In the genomic region with DNA sequence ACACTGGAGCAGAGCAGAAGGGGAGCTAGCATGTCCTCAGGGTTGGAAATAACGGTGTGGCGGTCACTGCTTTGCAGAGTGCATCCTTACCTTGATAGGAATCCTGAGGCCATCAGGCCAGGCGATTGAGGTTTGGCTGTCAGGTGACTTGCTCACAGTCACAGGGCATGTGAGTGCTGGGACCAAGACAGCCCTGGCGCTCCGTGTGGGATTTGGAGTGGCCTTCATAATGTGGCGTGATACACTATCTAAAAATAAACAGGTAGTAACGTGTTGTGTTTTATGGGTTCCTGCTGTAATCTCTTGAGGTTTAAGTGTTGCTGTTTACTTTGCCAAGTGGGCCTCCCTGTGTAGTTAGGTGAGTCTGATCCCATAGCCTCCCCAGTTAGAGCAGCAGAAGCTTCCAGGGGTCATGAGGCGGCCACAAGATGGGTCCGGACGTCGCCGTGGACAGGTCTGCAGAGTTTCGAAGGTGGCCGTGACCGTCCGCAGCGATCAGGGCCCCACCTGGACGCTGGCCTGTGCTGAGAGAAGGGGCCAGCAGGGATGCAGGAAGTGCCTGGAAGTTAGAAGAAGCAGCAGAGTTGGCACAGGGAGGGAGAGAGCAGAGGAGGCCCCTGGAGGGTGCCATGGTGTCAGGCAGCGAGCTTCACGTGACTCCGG, we compare ENCODE assay signal across 18 cellular contexts. TPM values are rescaled to one million over a fixed set of nuclear protein-coding genes. Genes with fewer than 3 reads are reported as not detected.
A peak's percentile ranks its signal among the peaks of the same experiment; 100 is the strongest.
DNase-seq lines count a peak whose midpoint lies in the region; ATAC-seq and TF ChIP-seq lines count a peak whose summit lies in the region.
"Had no signal": no experiment of that assay in that cellular context is flagged by ENCODE, and none has a peak within 500 bp of the region (broad histone marks: within the 10 kb centered on the region; RNA-seq: fewer than 3 reads in every experiment).

No MANE protein-coding gene starts in this region.

- H3K9me3 ChIP-seq in T-helper 17 cell (ENCODE audit: control insufficient read depth, low read length, poor library complexity, severe bottlenecking): no peaks in the 10 kb centered on the region
- H3K9me3 ChIP-seq in left ventricle myocardium inferior (replicated peaks): no peaks in the 10 kb centered on the region
- no peaks in the 10 kb centered on the region for H3K9me3 ChIP-seq in Peyer's patch
- H3K9me3 ChIP-seq: esophagus muscularis mucosa had no signal

- H3K4me1 Mint-ChIP-seq in T-helper 17 cell: peaks cover 6% of the 10 kb centered on the region
- peaks cover 29% of the 10 kb centered on the region for H3K4me1 Mint-ChIP-seq in progenitor cell of endocrine pancreas (ENCODE audit: low read depth)
- H3K4me1 Mint-ChIP-seq in activated T-helper 2 cell treated with anti-CD3 and anti-CD28 coated beads, Interferon-gamma antibody, Interleukin-2, Interleukin-4, amounts not matched to agents 10 μg/mL and 5 μg/mL and 100 μg/mL, durations not matched to agents 14 hours and 24 hours and 36 hours (ENCODE audit: low read depth): no peaks in the 10 kb centered on the region
- peaks cover 0 to 2% of the 10 kb centered on the region in 2 donors for H3K4me1 Mint-ChIP-seq in stimulated activated naive B cell treated with anti-CD40 and anti-IgM and Interleukin-4, amounts not matched to agents 10 μg/mL and 1 μg/mL and 100 μg/mL, for 72 hours

- DNase-seq in DMS79 (lab: John Stamatoyannopoulos, UW) (peak; percentile 53), T-helper 17 cell (no peak), left ventricle myocardium inferior (peak; percentile 37), progenitor cell of endocrine pancreas (ENCODE audit: low spot score, unreplicated experiment) (no peak), Peyer's patch (no peak)
- DNase-seq in activated T-helper 2 cell treated with anti-CD3 and anti-CD28 coated beads, Interferon-gamma antibody, Interleukin-2, Interleukin-4, amounts not matched to agents 10 μg/mL and 5 μg/mL and 100 μg/mL, durations not matched to agents 14 hours and 24 hours and 36 hours (ENCODE audit: low spot score): no peak
- no peak for DNase-seq in stimulated activated naive B cell treated with anti-CD40 and anti-IgM and Interleukin-4, amounts not matched to agents 10 μg/mL and 1 μg/mL and 100 μg/mL, for 72 hours
- DNase-seq: activated CD4-positive, alpha-beta T cell treated with anti-CD3 and anti-CD28 coated beads, Interleukin-2, amount 50 U/mL, for 4 hours; activated naive CD4-positive, alpha-beta T cell treated with Interleukin-2 at 50 U/mL for 16 hours; HCEC 1CT; midbrain; NCI-H526; stimulated activated CD4-positive, alpha-beta T cell treated with anti-CD3 and anti-CD28 coated beads, Interleukin-4, amount 100 ng/mL, for 4 hours; stimulated activated naive CD4-positive, alpha-beta T cell had no signal

- H3K4me1 ChIP-seq in left ventricle myocardium inferior (peaks cover 48% of the 10 kb centered on the region), Peyer's patch (peaks cover 0 to 6% (median 0%) of the 10 kb centered on the region in 4 donors)

- TF ChIP-seq CTCF in left ventricle myocardium inferior (IDR thresholded peaks at IDR 0.05; ENCODE audit: borderline replicate concordance): no peak
- no peak for TF ChIP-seq CTCF in progenitor cell of endocrine pancreas (IDR thresholded peaks at IDR 0.05; ENCODE audit: unreplicated experiment)
- TF ChIP-seq CTCF in Peyer's patch (IDR thresholded peaks at IDR 0.05): no peak

- H3K27ac Mint-ChIP-seq in T-helper 17 cell (peak overlapping the region; percentile 54), progenitor cell of endocrine pancreas (peak overlapping the region; percentile 49)
- no peak overlapping the region for H3K27ac Mint-ChIP-seq in activated T-helper 2 cell treated with anti-CD3 and anti-CD28 coated beads, Interferon-gamma antibody, Interleukin-2, Interleukin-4, amounts not matched to agents 10 μg/mL and 5 μg/mL and 100 μg/mL, durations not matched to agents 14 hours and 24 hours and 36 hours
- no peak overlapping the region for H3K27ac Mint-ChIP-seq in stimulated activated naive B cell treated with anti-CD40 and anti-IgM and Interleukin-4, amounts not matched to agents 10 μg/mL and 1 μg/mL and 100 μg/mL, for 72 hours

- H3K36me3 ChIP-seq in left ventricle myocardium inferior (peaks cover 31% of the 10 kb centered on the region), Peyer's patch (peaks cover 0 to 17% (median 0%) of the 10 kb centered on the region in 3 donors)

- intact Hi-C loops in left ventricle myocardium inferior (cut with micrococcal nuclease): no loop called here
- intact Hi-C loops in activated T-helper 2 cell treated with anti-CD3 and anti-CD28 coated beads, Interferon-gamma antibody, Interleukin-2, Interleukin-4, amounts not matched to agents 10 μg/mL and 5 μg/mL and 100 μg/mL, durations not matched to agents 14 hours and 24 hours and 36 hours (cut with micrococcal nuclease): no loop called here

- H3K27ac ChIP-seq in left ventricle myocardium inferior (replicated peaks) (peak overlapping the region; percentile 84), Peyer's patch (no peak overlapping the region)

- H3K27me3 Mint-ChIP-seq in T-helper 17 cell (no peaks in the 10 kb centered on the region), progenitor cell of endocrine pancreas (no peaks in the 10 kb centered on the region)
- no peaks in the 10 kb centered on the region for H3K27me3 Mint-ChIP-seq in activated T-helper 2 cell treated with anti-CD3 and anti-CD28 coated beads, Interferon-gamma antibody, Interleukin-2, Interleukin-4, amounts not matched to agents 10 μg/mL and 5 μg/mL and 100 μg/mL, durations not matched to agents 14 hours and 24 hours and 36 hours (ENCODE audit: low read depth)
- no peaks in the 10 kb centered on the region for H3K27me3 Mint-ChIP-seq in stimulated activated naive B cell treated with anti-CD40 and anti-IgM and Interleukin-4, amounts not matched to agents 10 μg/mL and 1 μg/mL and 100 μg/mL, for 72 hours
- H3K27me3 Mint-ChIP-seq: central memory CD8-positive, alpha-beta T cell had no signal

- H3K4me3 Mint-ChIP-seq in T-helper 17 cell (no peak overlapping the region), progenitor cell of endocrine pancreas (ENCODE audit: low read depth) (no peak overlapping the region)
- no peak overlapping the region for H3K4me3 Mint-ChIP-seq in activated T-helper 2 cell treated with anti-CD3 and anti-CD28 coated beads, Interferon-gamma antibody, Interleukin-2, Interleukin-4, amounts not matched to agents 10 μg/mL and 5 μg/mL and 100 μg/mL, durations not matched to agents 14 hours and 24 hours and 36 hours (ENCODE audit: low read depth)
- H3K4me3 Mint-ChIP-seq in stimulated activated naive B cell treated with anti-CD40 and anti-IgM and Interleukin-4, amounts not matched to agents 10 μg/mL and 1 μg/mL and 100 μg/mL, for 72 hours: no peak overlapping the region
- H3K4me3 Mint-ChIP-seq: central memory CD8-positive, alpha-beta T cell had no signal

- peaks cover 4% of the 10 kb centered on the region for H3K9me3 Mint-ChIP-seq in progenitor cell of endocrine pancreas (ENCODE audit: low read depth)
- no peaks in the 10 kb centered on the region for H3K9me3 Mint-ChIP-seq in activated T-helper 2 cell treated with anti-CD3 and anti-CD28 coated beads, Interferon-gamma antibody, Interleukin-2, Interleukin-4, amounts not matched to agents 10 μg/mL and 5 μg/mL and 100 μg/mL, durations not matched to agents 14 hours and 24 hours and 36 hours
- peaks cover 2 to 4% of the 10 kb centered on the region in 2 donors for H3K9me3 Mint-ChIP-seq in stimulated activated naive B cell treated with anti-CD40 and anti-IgM and Interleukin-4, amounts not matched to agents 10 μg/mL and 1 μg/mL and 100 μg/mL, for 72 hours
- H3K9me3 Mint-ChIP-seq: central memory CD8-positive, alpha-beta T cell had no signal

- H3K27me3 ChIP-seq in left ventricle myocardium inferior (ENCODE audit: low read depth): no peaks in the 10 kb centered on the region
- H3K27me3 ChIP-seq in Peyer's patch: no peaks in the 10 kb centered on the region
- H3K27me3 ChIP-seq: BLaER1 treated with 17β-estradiol and CSF1 and Interleukin-3, amounts not matched to agents 10 nM and 100 nM; esophagus muscularis mucosa had no signal

- peaks cover 2% of the 10 kb centered on the region for H3K36me3 Mint-ChIP-seq in T-helper 17 cell (ENCODE audit: low read depth)
- H3K36me3 Mint-ChIP-seq in progenitor cell of endocrine pancreas (ENCODE audit: insufficient read depth): peaks cover 30% of the 10 kb centered on the region
- no peaks in the 10 kb centered on the region for H3K36me3 Mint-ChIP-seq in activated T-helper 2 cell treated with anti-CD3 and anti-CD28 coated beads, Interferon-gamma antibody, Interleukin-2, Interleukin-4, amounts not matched to agents 10 μg/mL and 5 μg/mL and 100 μg/mL, durations not matched to agents 14 hours and 24 hours and 36 hours (ENCODE audit: low read depth)
- H3K36me3 Mint-ChIP-seq in stimulated activated naive B cell treated with anti-CD40 and anti-IgM and Interleukin-4, amounts not matched to agents 10 μg/mL and 1 μg/mL and 100 μg/mL, for 72 hours: peaks cover 2 to 9% of the 10 kb centered on the region in 2 donors

- ATAC-seq in T-helper 17 cell (no peak), HG03354 (IDR thresholded peaks at IDR 0.05; ENCODE audit: poor library complexity, severe bottlenecking, unreplicated experiment) (no peak)
- no peak for ATAC-seq in stimulated activated naive B cell treated with anti-CD40 and anti-IgM and Interleukin-4, amounts not matched to agents 10 μg/mL and 1 μg/mL and 100 μg/mL, for 72 hours (replicated peaks)

- TF ChIP-seq POLR2A in Peyer's patch (IDR thresholded peaks at IDR 0.05): no peak

- H3K4me3 ChIP-seq in left ventricle myocardium inferior: no peak overlapping the region
- H3K4me3 ChIP-seq in Peyer's patch: no peak overlapping the region
- H3K4me3 ChIP-seq: BLaER1 treated with 17β-estradiol and CSF1 and Interleukin-3, amounts not matched to agents 10 nM and 100 nM; esophagus muscularis mucosa had no signal

RNA-seq across cellular contexts. Expression of a gene that starts 27.7 kb away (rescaled TPM):
- total RNA-seq in T-helper 17 cell (1 to 10 TPM; 4.0 to 5.0 TPM), left ventricle myocardium inferior (13.4 TPM), progenitor cell of endocrine pancreas (102 and 106 TPM in 2 replicates), Peyer's patch (10 to 100 TPM; 24.3 to 36.5 (median 35.3) TPM)
- 7.0 and 8.3 TPM in 2 replicates for total RNA-seq in activated T-helper 2 cell treated with anti-CD3 and anti-CD28 coated beads, Interferon-gamma antibody, Interleukin-2, Interleukin-4, amounts not matched to agents 10 μg/mL and 5 μg/mL and 100 μg/mL, durations not matched to agents 14 hours and 24 hours and 36 hours

Comparison
In these comparisons a context has a peak if more than half of its experiments do, and no peak if none do; other contexts are left out.
1. DNase-seq: peak in DMS79 (single experiment) and left ventricle myocardium inferior (single experiment); none in T-helper 17 cell (0 of 3), progenitor cell of endocrine pancreas (single experiment), Peyer's patch (0 of 3), activated T-helper 2 cell treated with anti-CD3 and anti-CD28 coated beads, Interferon-gamma antibody, Interleukin-2, Interleukin-4, amounts not matched to agents 10 μg/mL and 5 μg/mL and 100 μg/mL, durations not matched to agents 14 hours and 24 hours and 36 hours (single experiment) and stimulated activated naive B cell treated with anti-CD40 and anti-IgM and Interleukin-4, amounts not matched to agents 10 μg/mL and 1 μg/mL and 100 μg/mL, for 72 hours (single experiment).
2. H3K27ac Mint-ChIP-seq: peak in T-helper 17 cell (single experiment) and progenitor cell of endocrine pancreas (single experiment); none in activated T-helper 2 cell treated with anti-CD3 and anti-CD28 coated beads, Interferon-gamma antibody, Interleukin-2, Interleukin-4, amounts not matched to agents 10 μg/mL and 5 μg/mL and 100 μg/mL, durations not matched to agents 14 hours and 24 hours and 36 hours (single experiment) and stimulated activated naive B cell treated with anti-CD40 and anti-IgM and Interleukin-4, amounts not matched to agents 10 μg/mL and 1 μg/mL and 100 μg/mL, for 72 hours (single experiment).